10 cellular contexts compared by ENCODE assay signal in genomic region chr22:45645150-45645525, GRCh38. TPM values are rescaled to one million over a fixed set of nuclear protein-coding genes. Genes with fewer than 3 reads are reported as not detected.
DNase-seq lines count a peak whose midpoint lies in the region; FAIRE-seq and TF ChIP-seq lines count a peak whose summit lies in the region.
"Had no signal": no experiment of that assay in that cellular context is flagged by ENCODE, and none has a peak within 500 bp of the region (broad histone marks: within the 10 kb centered on the region; RNA-seq: fewer than 3 reads in every experiment).

No MANE protein-coding gene starts in this region.

- no peaks in the 10 kb centered on the region for H3K79me2 ChIP-seq in H1 (ENCODE audit: control insufficient read depth in 1 of 2, insufficient read depth in 2 of 2, low read length in 2 of 2)

- H4K5ac ChIP-seq in H1 (ENCODE audit: insufficient read length, low read depth, low read length) = no peak overlapping the region

- 0 out of 22 replicates have a peak, but pooled peaks cover 0 to 5% (median 0%) of the 10 kb centered on the region in 11 experiments for H4K20me1 ChIP-seq in BLaER1 treated with 17β-estradiol and CSF1 and Interleukin-3, amounts not matched to agents 10 nM and 100 nM
- H4K20me1 ChIP-seq in H1 (replicated peaks in 1 of 2; ENCODE audit: control insufficient read depth in 1 of 2, insufficient read depth in 2 of 2, low read length in 2 of 2) = no peaks in the 10 kb centered on the region

- H3K14ac ChIP-seq in H1 (ENCODE audit: insufficient read length) (no peak overlapping the region), neuronal stem cell (ENCODE audit: low read length) (no peak overlapping the region)

- H3K23me2 ChIP-seq in H1 (ENCODE audit: low read depth, low read length) = peaks cover 3% of the 10 kb centered on the region; the same call in 1 of the 2 replicates

- peak overlapping the region; percentile 24 to 62 (median 53); a peak in 16 of 22 replicates for H3K9ac ChIP-seq in BLaER1 treated with 17β-estradiol and CSF1 and Interleukin-3, amounts not matched to agents 10 nM and 100 nM
- no peak overlapping the region for H3K9ac ChIP-seq in HUES6 (ENCODE audit: low read length)
- no peak overlapping the region for H3K9ac ChIP-seq in H1 (replicated peaks in 1 of 4; ENCODE audit: extremely low read depth in 1 of 4, low read depth in 3 of 4, low read length in 3 of 4)
- no peak overlapping the region for H3K9ac ChIP-seq in neuronal stem cell (ENCODE audit: low read depth, low read length, poor library complexity)

- peak overlapping the region; percentile 8 to 65 (median 45); a peak in 15 of 20 replicates for H3K4me3 ChIP-seq in BLaER1 treated with 17β-estradiol and CSF1 and Interleukin-3, amounts not matched to agents 10 nM and 100 nM
- peak overlapping the region; percentile 52 for H3K4me3 ChIP-seq in HUES6 (ENCODE audit: low read depth, low read length)
- H3K4me3 ChIP-seq in H1 (ENCODE audit: extremely low read depth in 1 of 4, insufficient read depth in 2 of 4, low read depth in 3 of 4, low read length in 4 of 4) = peak overlapping the region in 3 of 4 experiments; percentile 17 to 53 (median 27); a peak in 4 of 8 replicates
- H3K4me3 ChIP-seq in neuronal stem cell (ENCODE audit: low read length in 2 of 2) = no peak overlapping the region

- H2BK20ac ChIP-seq in H1 (ENCODE audit: low read length) = peak overlapping the region; percentile 9; the same call in 1 of the 2 replicates

- H3K23ac ChIP-seq in H1 (ENCODE audit: insufficient read length) (no peak overlapping the region), neuronal stem cell (ENCODE audit: low read depth, low read length, poor library complexity) (peak overlapping the region; percentile 75)

- POLR2A ChIA-PET in H1 (lab: Charles Lee; ENCODE audit: partially characterized antibody) (interaction anchor here (1.0 kb wide), 1 partner anchor 140 kb away, joined by 4 read pairs; no protein-coding TSS in a partner anchor), GM10248 (lab: Yijun Ruan, JAX) (no interaction called here)

- no peak overlapping the region for H3K56ac ChIP-seq in H1 (replicated peaks; ENCODE audit: insufficient read length, low read depth, low read length)

- CTCF ChIA-PET in H1 (lab: Charles Lee; ENCODE audit: partially characterized antibody) = interaction anchor here (0.6 to 2.4 kb wide), 30 partner anchors 9 to 349 kb away, joined by 3 to 12 read pairs (median 4); no protein-coding TSS in a partner anchor
- CTCF ChIA-PET in GM10248 (lab: Yijun Ruan, JAX) = interaction anchor here (0.7 to 2.7 kb wide), 28 partner anchors 8 to 361 kb away, joined by 3 to 20 read pairs (median 4); partner anchors contain the start of gene ATXN10

- TF ChIP-seq RAD21 in H1 (IDR thresholded peaks at IDR 0.05 in 1 of 2, conservative IDR thresholded peaks at IDR 0.05 in 1 of 2; ENCODE audit: low read depth in 2 of 2, low read length in 2 of 2) = no peak

- H3K4me1 ChIP-seq in BLaER1 treated with 17β-estradiol and CSF1 and Interleukin-3, amounts not matched to agents 10 nM and 100 nM = peaks cover 24 to 70% (median 56%) of the 10 kb centered on the region in 10 experiments
- H3K4me1 ChIP-seq in HUES6 (ENCODE audit: control insufficient read depth, insufficient read depth, low read length) (peaks cover 14% of the 10 kb centered on the region), H1 (replicated peaks in 1 of 4; ENCODE audit: control insufficient read depth in 3 of 4, insufficient read depth in 4 of 4, low read length in 3 of 4) (peaks cover 0 to 13% (median 9%) of the 10 kb centered on the region in 4 experiments; a peak in 6 of 7 replicates), neuronal stem cell (ENCODE audit: control insufficient read depth in 2 of 2, insufficient read depth in 1 of 2, low read depth in 1 of 2, low read length in 2 of 2) (peaks cover 0 to 2% of the 10 kb centered on the region in 2 donors)

- H3K79me1 ChIP-seq in H1 (ENCODE audit: low read depth, low read length) = no peaks in the 10 kb centered on the region
- H3K79me1 ChIP-seq in neuronal stem cell (ENCODE audit: low read depth, low read length) = no peaks in the 10 kb centered on the region

- H3K18ac ChIP-seq in H1 (ENCODE audit: extremely low read depth, low read length) = no peak overlapping the region
- peak overlapping the region; percentile 88 for H3K18ac ChIP-seq in neuronal stem cell (ENCODE audit: low read length)

- peak overlapping the region; percentile 88; the same call in 1 of the 2 replicates for H2AFZ ChIP-seq in H1 (ENCODE audit: low read length)
- H2AFZ ChIP-seq in neuronal stem cell (ENCODE audit: low read length) = peak overlapping the region; percentile 85

- peak overlapping the region in 2 of 11 experiments; percentile 50; a peak in 5 of 22 replicates for H3K27ac ChIP-seq in BLaER1 treated with 17β-estradiol and CSF1 and Interleukin-3, amounts not matched to agents 10 nM and 100 nM
- H3K27ac ChIP-seq in HUES6 (ENCODE audit: low read depth, low read length) (no peak overlapping the region), H1 (ENCODE audit: low read depth, low read length) (no peak overlapping the region), neuronal stem cell (replicated peaks; ENCODE audit: low read length) (no peak overlapping the region)

- no peaks in the 10 kb centered on the region for H3K9me3 ChIP-seq in BLaER1 treated with 17β-estradiol and CSF1 and Interleukin-3, amounts not matched to agents 10 nM and 100 nM (replicated peaks in 1 of 11)
- H3K9me3 ChIP-seq in HUES6 (ENCODE audit: control insufficient read depth, insufficient read depth, low read depth, low read length) (no peaks in the 10 kb centered on the region), H1 (ENCODE audit: insufficient read depth in 2 of 2, low read depth in 1 of 2, low read length in 1 of 2) (no peaks in the 10 kb centered on the region), neuronal stem cell (replicated peaks in 1 of 2; ENCODE audit: control insufficient read depth in 2 of 2, insufficient read depth in 1 of 2, low read depth in 1 of 2, low read length in 2 of 2) (peaks cover 0 to 2% of the 10 kb centered on the region in 2 donors)

- H2BK5ac ChIP-seq in H1 (ENCODE audit: low read depth, low read length) = no peak overlapping the region
- no peak overlapping the region for H2BK5ac ChIP-seq in neuronal stem cell (ENCODE audit: low read length)

- H2AK5ac ChIP-seq in H1 (ENCODE audit: low read depth, low read length) (no peak overlapping the region), neuronal stem cell (ENCODE audit: low read depth, low read length) (no peak overlapping the region)

- TF ChIP-seq CTCF in H1 (IDR thresholded peaks at IDR 0.05; ENCODE audit: control extremely low read depth in 1 of 3, insufficient read depth in 1 of 3, low read depth in 1 of 3, low read length in 3 of 3) (no peak), GM10248 (IDR thresholded peaks at IDR 0.05; ENCODE audit: control extremely low read depth, extremely low read depth, low read depth, missing control alignments) (no peak)

- H2BK120ac ChIP-seq in H1 (replicated peaks; ENCODE audit: low read depth, low read length) (no peak overlapping the region), neuronal stem cell (ENCODE audit: low read depth, low read length) (no peak overlapping the region)

- H4K91ac ChIP-seq in H1 (replicated peaks; ENCODE audit: insufficient read length, low read length) = peak overlapping the region; percentile 70
- no peak overlapping the region for H4K91ac ChIP-seq in neuronal stem cell (ENCODE audit: low read depth, low read length, poor library complexity)

- H3K4ac ChIP-seq in H1 (replicated peaks; ENCODE audit: insufficient read length, low read depth, low read length) = no peak overlapping the region
- H3K4ac ChIP-seq in neuronal stem cell (ENCODE audit: low read length) = no peak overlapping the region

- DNase-seq in H1 (ENCODE audit: low read depth in 1 of 2, low spot score in 2 of 2) = peak in 1 of 2 experiments; percentile 54
- no peak for DNase-seq in neuronal stem cell (ENCODE audit: low spot score)
- DNase-seq in GM10248 (ENCODE audit: extremely low spot score) = no peak
- no peak for DNase-seq in NCI-H446 (lab: John Stamatoyannopoulos, UW)
- no peak for DNase-seq in dermis blood vessel endothelial cell
- DNase-seq in Ammon's horn (ENCODE audit: low spot score) = no peak

- no peak for TF ChIP-seq POLR2A in H1 (IDR thresholded peaks at IDR 0.05; ENCODE audit: control extremely low read depth in 1 of 2, low read depth in 2 of 2, low read length in 2 of 2)

- FAIRE-seq in H1 (lab: Jason Lieb, UNC) = no peak
- FAIRE-seq: H54, TTC549 had no signal

- H3K36me3 ChIP-seq in BLaER1 treated with 17β-estradiol and CSF1 and Interleukin-3, amounts not matched to agents 10 nM and 100 nM = no peaks in the 10 kb centered on the region
- H3K36me3 ChIP-seq in HUES6 (ENCODE audit: control insufficient read depth, insufficient read depth, low read length) = no peaks in the 10 kb centered on the region
- no peaks in the 10 kb centered on the region for H3K36me3 ChIP-seq in H1 (ENCODE audit: control insufficient read depth in 2 of 4, insufficient read depth in 4 of 4, low read length in 3 of 4)
- no peaks in the 10 kb centered on the region for H3K36me3 ChIP-seq in neuronal stem cell (replicated peaks in 1 of 2; ENCODE audit: control insufficient read depth in 2 of 2, insufficient read depth in 2 of 2, low read length in 2 of 2)

- WGBS in H1 (ENCODE audit: extremely low coverage in 1 of 2, insufficient coverage in 1 of 2, insufficient read length in 1 of 2, insufficient replicate concordance in 2 of 2, low coverage in 1 of 2, low lambda C conversion rate in 2 of 2, missing lambda C conversion rate in 1 of 2), 2 experiments = 69% methylated on average over 15 of the region's 16 CpGs; no CpG with 5 or more reads in 1 of the 2 experiments
- WGBS in neuronal stem cell (ENCODE audit: extremely low coverage in 2 of 2, insufficient read length in 2 of 2, insufficient replicate concordance in 1 of 2), 2 donors = no CpG with 5 or more reads among the region's 16 CpGs

- peaks cover 0 to 35% (median 6%) of the 10 kb centered on the region in 11 experiments; a peak in 11 of 22 replicates for H3K27me3 ChIP-seq in BLaER1 treated with 17β-estradiol and CSF1 and Interleukin-3, amounts not matched to agents 10 nM and 100 nM
- H3K27me3 ChIP-seq in HUES6 (ENCODE audit: control insufficient read depth, insufficient read depth, low read length) (peaks cover 27% of the 10 kb centered on the region), H1 (replicated peaks in 1 of 4; ENCODE audit: control insufficient read depth in 3 of 4, extremely low read depth in 1 of 4, insufficient read depth in 3 of 4, low read length in 3 of 4) (peaks cover 0 to 22% (median 7%) of the 10 kb centered on the region in 4 experiments; a peak in 5 of 7 replicates), neuronal stem cell (ENCODE audit: control insufficient read depth in 3 of 3, insufficient read depth in 3 of 3, low read depth in 1 of 3, low read length in 3 of 3) (peaks cover 0 to 31% (median 26%) of the 10 kb centered on the region in 3 experiments)

- no peak overlapping the region for H2BK15ac ChIP-seq in H1 (ENCODE audit: low read length)
- peak overlapping the region; percentile 88 for H2BK15ac ChIP-seq in neuronal stem cell (ENCODE audit: low read length)

- no peak for TF ChIP-seq EP300 in H1 (IDR thresholded peaks at IDR 0.05; ENCODE audit: borderline replicate concordance in 1 of 2, low read depth in 2 of 2, low read length in 2 of 2)

- H2BK12ac ChIP-seq in H1 (ENCODE audit: low read depth, low read length) = no peak overlapping the region
- no peak overlapping the region for H2BK12ac ChIP-seq in neuronal stem cell (ENCODE audit: low read length)

- H3K4me2 ChIP-seq in BLaER1 treated with 17β-estradiol and CSF1 and Interleukin-3, amounts not matched to agents 10 nM and 100 nM = peak overlapping the region; percentile 74 to 98 (median 93)
- H3K4me2 ChIP-seq in H1 (ENCODE audit: insufficient read depth in 1 of 2, low read depth in 2 of 2, low read length in 2 of 2) (peak overlapping the region; percentile 1 to 70; a peak in 3 of 4 replicates), neuronal stem cell (ENCODE audit: insufficient read depth, low read length, poor library complexity, severe bottlenecking) (no peak overlapping the region)

- H4K8ac ChIP-seq in H1 (ENCODE audit: extremely low read depth, insufficient read depth, low read length) = peak overlapping the region; percentile 88
- H4K8ac ChIP-seq in neuronal stem cell (ENCODE audit: low read depth, low read length) = no peak overlapping the region

RNA-seq across cellular contexts. Expression of gene ATXN10, which starts 26.5 kb away (rescaled TPM):
- total RNA-seq in H1 (2021; fragmentation: NEBNext Ultra II Directional; extraction: Animal tissue kit (Norgen Biotek cat#: 25700)) = 194 and 210 TPM in 2 replicates
- 62.5 and 134 TPM in 2 replicates for polyA plus RNA-seq in H1 (2011; rRNA removed)
- 167 TPM for polyA plus RNA-seq in H1 (2011; cell fraction: cytosol; rRNA removed)
- 84.7 TPM for polyA plus RNA-seq in H1 (2011; cell fraction: nucleus; rRNA removed)
- polyA plus RNA-seq in H1 (2012, experiment 1 of 2) = 267 to 295 TPM (median 271 TPM) in 4 replicates
- 23.8 TPM for polyA plus RNA-seq in H1 (2012, experiment 2 of 2)
- polyA plus RNA-seq in H1 (2013, experiment 1 of 2) = 63.2 TPM
- polyA plus RNA-seq in H1 (2013, experiment 2 of 2) = 62.2 TPM
- polyA minus RNA-seq in H1 (2011; rRNA and poly(A)+ RNA removed) = 446 and 722 TPM in 2 replicates
- polyA minus RNA-seq in H1 (2011; cell fraction: cytosol; rRNA and poly(A)+ RNA removed) = 116 TPM
- polyA minus RNA-seq in H1 (2011; cell fraction: nucleus; rRNA and poly(A)+ RNA removed) = 177 TPM
- 89.3 TPM for polyA plus RNA-seq in neuronal stem cell (2013, experiment 1 of 2)
- polyA plus RNA-seq in neuronal stem cell (2013, experiment 2 of 2) = 84.7 TPM
- total RNA-seq in dermis blood vessel endothelial cell = 92.4 and 127 TPM in 2 replicates

Comparison
In these comparisons a context has a peak if more than half of its experiments do, and no peak if none do; other contexts are left out.
1. H3K4me3 ChIP-seq: peak in BLaER1 treated with 17β-estradiol and CSF1 and Interleukin-3, amounts not matched to agents 10 nM and 100 nM (10 of 10), HUES6 (single experiment) and H1 (3 of 4); none in neuronal stem cell (0 of 2).
2. H3K9ac ChIP-seq: peak in BLaER1 treated with 17β-estradiol and CSF1 and Interleukin-3, amounts not matched to agents 10 nM and 100 nM (11 of 11); none in HUES6 (single experiment), H1 (0 of 4) and neuronal stem cell (single experiment).